7 cellular contexts compared by ENCODE assay signal in the genomic region with DNA sequence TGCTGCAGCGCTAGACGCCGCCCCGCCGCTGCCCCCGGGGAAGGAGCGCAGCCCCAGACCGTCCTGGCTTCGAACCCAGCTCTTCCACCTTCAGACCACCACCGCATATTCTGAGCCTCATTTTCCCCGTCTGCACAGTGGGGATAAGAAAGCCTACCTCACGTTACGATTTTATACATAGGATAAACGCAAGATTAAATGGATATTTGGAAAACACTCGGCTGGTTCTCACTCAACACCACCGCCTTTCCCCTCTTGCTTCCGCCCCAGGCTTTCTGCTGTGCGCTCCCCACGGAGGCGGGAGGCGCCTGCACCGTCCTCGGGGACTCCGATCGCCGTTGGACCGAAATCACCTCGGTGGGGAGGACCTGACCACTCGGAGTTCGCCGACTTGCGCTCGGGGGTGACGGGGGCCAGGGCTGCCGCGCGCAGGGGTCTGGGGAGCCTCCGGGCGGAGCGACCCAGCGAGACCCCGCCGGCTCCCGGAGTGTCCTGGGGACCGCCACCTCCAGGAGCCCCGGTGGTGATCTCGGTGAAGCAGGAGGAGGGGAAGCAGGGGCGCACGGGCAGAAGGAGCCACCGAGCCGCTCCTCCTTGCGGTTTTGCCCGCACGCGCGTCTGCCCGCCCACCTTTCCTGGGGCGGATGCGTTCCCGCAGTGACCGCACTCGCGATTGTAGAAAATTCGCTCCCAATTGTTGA. TPM values are rescaled to one million over a fixed set of nuclear protein-coding genes. Genes with fewer than 3 reads are reported as not detected.
A peak's percentile ranks its signal among the peaks of the same experiment; 100 is the strongest.
DNase-seq lines count a peak whose midpoint lies in the region; ATAC-seq and TF ChIP-seq lines count a peak whose summit lies in the region.

No MANE protein-coding gene starts in this region.

- H3K9me3 ChIP-seq in SK-N-SH (no peaks in the 10 kb centered on the region), smooth muscle cell (replicated peaks; ENCODE audit: low read depth) (no peaks in the 10 kb centered on the region)

- H3K4me2 ChIP-seq in SK-N-SH (peak overlapping the region; percentile 100), smooth muscle cell (peak overlapping the region; percentile 99)

- TF ChIP-seq CTCF in SK-N-SH (IDR thresholded peaks at IDR 0.05) = 0 out of 2 replicates have a peak, but pooled peaks have one; percentile 8
- TF ChIP-seq CTCF in smooth muscle cell (IDR thresholded peaks at IDR 0.05; ENCODE audit: borderline replicate concordance, insufficient read depth, poor library complexity, severe bottlenecking) = no peak

- H3K36me3 ChIP-seq in SK-N-SH (replicated peaks in 1 of 2; ENCODE audit: control insufficient read depth in 1 of 2, insufficient read depth in 2 of 2, low read length in 1 of 2) = peaks cover 0 to 1% of the 10 kb centered on the region in 2 experiments
- no peaks in the 10 kb centered on the region for H3K36me3 ChIP-seq in smooth muscle cell (ENCODE audit: low read depth)

- peak; percentile 15 for ATAC-seq in HG02938 (IDR thresholded peaks at IDR 0.05; ENCODE audit: unreplicated experiment)

- H3K9ac ChIP-seq in SK-N-SH (peak overlapping the region; percentile 79), smooth muscle cell (ENCODE audit: low read depth) (peak overlapping the region; percentile 78)

- no peaks in the 10 kb centered on the region for H4K20me1 ChIP-seq in SK-N-SH (ENCODE audit: insufficient read depth)
- peaks cover 13% of the 10 kb centered on the region for H4K20me1 ChIP-seq in smooth muscle cell (ENCODE audit: low read depth)

- H3K4me1 ChIP-seq in SK-N-SH (ENCODE audit: control insufficient read depth in 1 of 2, insufficient read depth in 2 of 2, low read depth in 1 of 2, low read length in 1 of 2) = peaks cover 6 to 9% of the 10 kb centered on the region in 2 experiments; a peak in 2 of 4 replicates
- H3K4me1 ChIP-seq in smooth muscle cell (ENCODE audit: low read depth) = peaks cover 20% of the 10 kb centered on the region

- H3K4me3 ChIP-seq in SK-N-SH (ENCODE audit: low read depth in 2 of 2, low read length in 1 of 2) = peak overlapping the region; percentile 72 to 77
- peak overlapping the region; percentile 67 for H3K4me3 ChIP-seq in iPS-11a (ENCODE audit: low read depth, low read length)
- H3K4me3 ChIP-seq in smooth muscle cell = peak overlapping the region; percentile 66

- H3K27me3 ChIP-seq in SK-N-SH (ENCODE audit: insufficient read depth) (no peaks in the 10 kb centered on the region), smooth muscle cell (ENCODE audit: low read depth) (peaks cover 34% of the 10 kb centered on the region)

- H3K79me2 ChIP-seq in SK-N-SH (ENCODE audit: insufficient read depth) (no peaks in the 10 kb centered on the region), smooth muscle cell (ENCODE audit: low read depth) (no peaks in the 10 kb centered on the region)

- no peaks in the 10 kb centered on the region for H3K9me2 ChIP-seq in SK-N-SH

- H3F3A ChIP-seq in SK-N-SH (replicated peaks; ENCODE audit: insufficient read depth) (peaks cover 4% of the 10 kb centered on the region), smooth muscle cell (ENCODE audit: low read depth) (peaks cover 4% of the 10 kb centered on the region)

- POLR2A ChIA-PET in SK-N-SH (lab: Yijun Ruan, JAX) = interaction anchor here (0.9 kb wide), 1 partner anchor 9 kb away, joined by 3 read pairs; no protein-coding TSS in a partner anchor

- peak; percentile 27 for TF ChIP-seq POLR2A in GM18526 (IDR thresholded peaks at IDR 0.05; ENCODE audit: extremely low read depth, insufficient read length)

- DNase-seq in SK-N-SH (peak; percentile 77), smooth muscle cell (lab: John Stamatoyannopoulos, UW; ENCODE audit: unreplicated experiment) (no peak), middle frontal gyrus (ENCODE audit: extremely low spot score, low spot score) (no peak)

- H3K27ac ChIP-seq in SK-N-SH (ENCODE audit: low read depth in 2 of 2, low read length in 1 of 2) = peak overlapping the region; percentile 19 to 29; a peak in 3 of 4 replicates
- H3K27ac ChIP-seq in angular gyrus (ENCODE audit: low read depth, low read length) = peak overlapping the region; percentile 89
- H3K27ac ChIP-seq in smooth muscle cell (ENCODE audit: low read depth) = no peak overlapping the region

- no peak for TF ChIP-seq EP300 in SK-N-SH (IDR thresholded peaks at IDR 0.05; ENCODE audit: borderline replicate concordance in 1 of 2, low read depth in 1 of 2, low read length in 1 of 2)

- 2% methylated on average over 37 of the region's 64 CpGs for WGBS in SK-N-SH (ENCODE audit: low lambda C conversion rate)
- 1% methylated on average over 58 of the region's 64 CpGs for WGBS in smooth muscle cell (ENCODE audit: low lambda C conversion rate)

- CTCF ChIA-PET in SK-N-SH (lab: Yijun Ruan, JAX) = interaction anchor here (1.0 to 3.2 kb wide), 7 partner anchors 9 to 552 kb away, joined by 3 to 22 read pairs (median 6); partner anchors contain the start of gene USP3

- H2AFZ ChIP-seq in SK-N-SH (ENCODE audit: low read depth) (peak overlapping the region; percentile 94), smooth muscle cell (ENCODE audit: low read depth) (peak overlapping the region; percentile 12)

- no peak for TF ChIP-seq RAD21 in SK-N-SH (IDR thresholded peaks at IDR 0.05; ENCODE audit: low read length)

TF ChIP-seq in SK-N-SH, 30 proteins besides CTCF, POLR2A, EP300 and RAD21:
- TF ChIP-seq POLR2AphosphoS5 (IDR thresholded peaks at IDR 0.05; ENCODE audit: low read depth, low read length) (peak; percentile 9; the same call in 1 of the 2 replicates), FOXJ3 (CRISPR knock-in tag; IDR thresholded peaks at IDR 0.05) (no peak), NRF1 (IDR thresholded peaks at IDR 0.05; ENCODE audit: low read depth, low read length) (no peak), GABPA (IDR thresholded peaks at IDR 0.05; ENCODE audit: low read depth) (no peak), MEF2A (IDR thresholded peaks at IDR 0.05; ENCODE audit: borderline replicate concordance, low read depth) (no peak), TAF1 (IDR thresholded peaks at IDR 0.05; ENCODE audit: borderline replicate concordance, low read depth, low read length) (no peak), SMC3 (IDR thresholded peaks at IDR 0.05; ENCODE audit: low read depth, low read length) (no peak; the same call in 1 of the 2 replicates)
- TF ChIP-seq, protein P1, sequence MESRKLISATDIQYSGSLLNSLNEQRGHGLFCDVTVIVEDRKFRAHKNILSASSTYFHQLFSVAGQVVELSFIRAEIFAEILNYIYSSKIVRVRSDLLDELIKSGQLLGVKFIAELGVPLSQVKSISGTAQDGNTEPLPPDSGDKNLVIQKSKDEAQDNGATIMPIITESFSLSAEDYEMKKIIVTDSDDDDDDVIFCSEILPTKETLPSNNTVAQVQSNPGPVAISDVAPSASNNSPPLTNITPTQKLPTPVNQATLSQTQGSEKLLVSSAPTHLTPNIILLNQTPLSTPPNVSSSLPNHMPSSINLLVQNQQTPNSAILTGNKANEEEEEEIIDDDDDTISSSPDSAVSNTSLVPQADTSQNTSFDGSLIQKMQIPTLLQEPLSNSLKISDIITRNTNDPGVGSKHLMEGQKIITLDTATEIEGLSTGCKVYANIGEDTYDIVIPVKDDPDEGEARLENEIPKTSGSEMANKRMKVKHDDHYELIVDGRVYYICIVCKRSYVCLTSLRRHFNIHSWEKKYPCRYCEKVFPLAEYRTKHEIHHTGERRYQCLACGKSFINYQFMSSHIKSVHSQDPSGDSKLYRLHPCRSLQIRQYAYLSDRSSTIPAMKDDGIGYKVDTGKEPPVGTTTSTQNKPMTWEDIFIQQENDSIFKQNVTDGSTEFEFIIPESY (IDR thresholded peaks at IDR 0.05; ENCODE audit: borderline replicate concordance, low read depth) = no peak
TF ChIP-seq in SK-N-SH: peak in this region for 1.

RNA-seq across cellular contexts. Expression of gene FBXL22, which starts 4.0 kb away (rescaled TPM):
- 0.08 and 0.10 TPM in 2 replicates for polyA plus RNA-seq in SK-N-SH (2012; rRNA removed)
- 0.12 and 0.14 TPM in 2 replicates for polyA plus RNA-seq in SK-N-SH (2012; cell fraction: cytosol; rRNA removed)
- polyA plus RNA-seq in SK-N-SH (2012; cell fraction: nucleus; rRNA removed) = 0.08 and 0.09 TPM in 2 replicates
- total RNA-seq in smooth muscle cell = 0.40 TPM in 1 of 2 replicates, not detected in the other
- 0.25 and 0.35 TPM in 2 replicates for polyA plus RNA-seq in smooth muscle cell
